Comparison of ENCODE assay signal across 18 cellular contexts in genomic region chr22:42279425-42280020, GRCh38.
"Had no signal": no experiment of that assay in that cellular context is flagged by ENCODE, and none has a peak within 500 bp of the region (broad histone marks: within the 10 kb centered on the region; RNA-seq: fewer than 3 reads in every experiment).

No MANE protein-coding gene starts in this region.

- H3K27ac Mint-ChIP-seq: activated CD4-positive, alpha-beta memory T cell treated with anti-CD3 and anti-CD28 coated beads, Interleukin-2, amount 10 ng/mL, durations not matched to agents 7 days and 5 days; dendritic cell treated with granulocyte-macrophage colony-stimulating factor and Interleukin-4, amounts not matched to agents 40 ng/mL and 50 ng/mL, for 4 days; immature natural killer cell had no signal

- FAIRE-seq: frontal cortex had no signal

- H3K9me3 ChIP-seq: heart left ventricle, neutrophil, SK-N-SH, upper lobe of right lung had no signal

- H3K9me3 Mint-ChIP-seq: activated CD4-positive, alpha-beta memory T cell treated with anti-CD3 and anti-CD28 coated beads, Interleukin-2, amount 10 ng/mL, durations not matched to agents 7 days and 5 days; activated T-cell treated with anti-CD3 and anti-CD28 coated beads, Interleukin-2, amount 50 U/mL, for 4 hours; dendritic cell treated with granulocyte-macrophage colony-stimulating factor and Interleukin-4, amounts not matched to agents 40 ng/mL and 50 ng/mL, for 4 days; immature natural killer cell; stimulated activated naive CD8-positive, alpha-beta T cell treated with anti-CD3 and anti-CD28 coated beads, Interleukin-15, amount 100 ng/mL, for 72 hours had no signal

- H3K27ac ChIP-seq: brain microvascular endothelial cell, heart left ventricle, neutrophil, skin epidermis, upper lobe of right lung, WERI-Rb-1 had no signal

- H3K4me3 Mint-ChIP-seq: activated CD4-positive, alpha-beta memory T cell treated with anti-CD3 and anti-CD28 coated beads, Interleukin-2, amount 10 ng/mL, durations not matched to agents 7 days and 5 days; activated T-cell treated with anti-CD3 and anti-CD28 coated beads, Interleukin-2, amount 50 U/mL, for 4 hours; dendritic cell treated with granulocyte-macrophage colony-stimulating factor and Interleukin-4, amounts not matched to agents 40 ng/mL and 50 ng/mL, for 4 days; immature natural killer cell; stimulated activated naive CD8-positive, alpha-beta T cell treated with anti-CD3 and anti-CD28 coated beads, Interleukin-15, amount 100 ng/mL, for 72 hours had no signal

- DNase-seq: activated CD4-positive, alpha-beta memory T cell treated with anti-CD3 and anti-CD28 coated beads, Interleukin-2, amount 10 ng/mL, durations not matched to agents 7 days and 5 days; activated gamma-delta T cell; activated T-cell treated with anti-CD3 and anti-CD28 coated beads, Interleukin-2, amount 50 U/mL, for 4 hours; anterior cingulate cortex; brain microvascular endothelial cell; effector memory CD4-positive, alpha-beta T cell; heart left ventricle; immature natural killer cell; midbrain; retina; SK-N-SH; stimulated activated naive CD8-positive, alpha-beta T cell treated with anti-CD3 and anti-CD28 coated beads, Interleukin-15, amount 100 ng/mL, for 72 hours; upper lobe of right lung; WERI-Rb-1 had no signal

- H3K4me2 ChIP-seq: SK-N-SH had no signal

- H3K36me3 ChIP-seq: brain microvascular endothelial cell, heart left ventricle, neutrophil, upper lobe of right lung had no signal

- ATAC-seq: activated T-cell treated with anti-CD3 and anti-CD28 coated beads, Interleukin-2, amount 50 U/mL, for 4 hours; heart left ventricle; stimulated activated naive CD8-positive, alpha-beta T cell treated with anti-CD3 and anti-CD28 coated beads, Interleukin-15, amount 100 ng/mL, for 72 hours; upper lobe of right lung had no signal

- H3K4me3 ChIP-seq: heart left ventricle, skin epidermis, upper lobe of right lung had no signal

- H3K36me3 Mint-ChIP-seq: immature natural killer cell had no signal

- H3K9ac ChIP-seq: SK-N-SH had no signal
